In the genomic region with DNA sequence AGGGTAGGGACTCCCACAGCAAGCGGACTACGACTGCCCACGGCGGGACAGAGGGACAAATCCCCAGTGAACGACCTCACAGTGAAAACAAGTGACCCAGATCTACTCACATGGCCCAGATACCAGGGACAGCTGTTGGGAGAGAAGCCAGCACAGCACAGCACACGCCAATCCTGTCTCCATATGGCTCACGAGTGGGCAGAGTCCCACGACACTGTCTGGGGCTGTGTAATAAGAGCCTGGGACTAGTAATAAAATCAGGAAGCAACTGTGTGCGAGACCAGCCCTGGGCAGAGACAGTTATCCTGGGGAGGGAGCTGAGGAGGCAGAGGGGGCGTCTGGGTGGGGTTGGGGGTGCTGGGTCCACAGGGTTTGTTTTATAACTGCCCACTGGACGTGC, we compare ENCODE assay signal across 16 cellular contexts.
"Had no signal": no experiment of that assay in that cellular context is flagged by ENCODE, and none has a peak within 500 bp of the region (broad histone marks: within the 10 kb centered on the region; RNA-seq: fewer than 3 reads in every experiment).

No MANE protein-coding gene starts in this region.

- H3K4me3 ChIP-seq: cardiac muscle cell, dorsolateral prefrontal cortex, skin epidermis, testis had no signal

- H3K27ac ChIP-seq: cardiac muscle cell, dorsolateral prefrontal cortex, skin epidermis, testis had no signal

- ATAC-seq: T-cell had no signal

- H3K9me3 ChIP-seq: testis had no signal

- H3K36me3 ChIP-seq: cardiac muscle cell had no signal

- DNase-seq: activated CD4-positive, alpha-beta T cell treated with anti-CD3 and anti-CD28 coated beads for 1 hour; activated CD4-positive, alpha-beta T cell treated with anti-CD3 and anti-CD28 coated beads, Interleukin-2, amount 50 U/mL, for 48 hours; activated naive CD4-positive, alpha-beta T cell treated with anti-CD3 and anti-CD28 coated beads, Interleukin-2, amount 50 U/mL, for 16 hours; activated T-cell treated with anti-CD3 and anti-CD28 coated beads, Interleukin-2, amount 50 U/mL, for 1 hour; dorsolateral prefrontal cortex; erythroblast; midbrain; naive B cell; stimulated activated CD4-positive, alpha-beta T cell treated with anti-CD3 and anti-CD28 coated beads, Interleukin-4, amount 100 ng/mL, for 4 hours; stimulated activated CD8-positive, alpha-beta memory T cell treated with anti-CD3 and anti-CD28 coated beads, Interleukin-4, amount 100 ng/mL, for 48 hours; stimulated activated naive CD4-positive, alpha-beta T cell treated with Interleukin-2 at 50 U/mL for 16 hours; T-cell; T1000; testis had no signal

- H3K27me3 ChIP-seq: cardiac muscle cell, testis had no signal
